1 cellular context compared by ENCODE assay signal in the genomic region with DNA sequence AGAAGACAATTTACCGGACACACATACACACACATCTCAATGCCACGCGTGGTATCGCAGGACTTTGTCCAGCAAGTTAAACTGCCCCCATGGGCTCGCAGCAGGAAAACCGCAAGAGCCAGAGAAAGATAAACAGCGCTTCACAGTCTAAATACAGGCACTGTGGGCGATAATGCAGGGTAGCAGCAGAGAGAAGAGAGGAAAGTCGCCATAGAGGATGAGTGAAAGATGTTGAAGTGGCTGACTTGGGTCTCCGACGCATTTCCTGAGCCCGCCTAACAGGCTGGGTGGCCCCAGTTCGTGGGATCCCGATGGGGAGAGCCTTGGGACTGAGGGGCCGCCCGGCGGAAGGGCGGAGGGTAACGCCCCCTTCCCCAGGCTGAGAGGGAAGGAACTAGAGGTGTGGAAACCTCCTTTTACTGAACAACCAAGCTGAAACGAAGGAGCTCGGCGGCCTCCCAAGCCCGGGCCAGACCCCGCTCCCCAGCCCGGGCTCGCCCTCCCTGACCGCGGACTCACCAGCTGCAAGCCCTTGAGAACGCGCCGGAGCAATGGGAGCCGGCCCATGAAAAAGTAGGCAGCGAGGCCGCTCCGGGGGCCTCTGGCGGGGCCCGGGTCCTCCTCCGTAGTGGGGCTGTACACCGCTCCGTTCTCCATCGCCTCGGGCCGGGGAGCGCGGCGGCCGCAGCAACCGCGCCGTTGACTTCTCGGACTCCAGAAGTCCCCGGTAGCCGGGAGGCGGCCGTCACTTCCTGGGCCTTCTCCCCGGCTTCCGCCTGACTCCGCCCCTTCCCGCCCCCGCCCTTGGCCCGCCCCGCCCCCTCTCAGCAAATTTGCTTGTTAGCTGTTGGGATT.
TF ChIP-seq lines count a peak whose summit lies in the region.

A gene with protein sequence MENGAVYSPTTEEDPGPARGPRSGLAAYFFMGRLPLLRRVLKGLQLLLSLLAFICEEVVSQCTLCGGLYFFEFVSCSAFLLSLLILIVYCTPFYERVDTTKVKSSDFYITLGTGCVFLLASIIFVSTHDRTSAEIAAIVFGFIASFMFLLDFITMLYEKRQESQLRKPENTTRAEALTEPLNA (minus strand): TSS at position 764 of the 855 bp plus-strand sequence. CDS start 107 bp downstream, at position 657.

TF ChIP-seq in K562, 482 proteins besides CTCF, POLR2A, EP300 and RAD21 (continued from another document and continues in another):
- TF ChIP-seq, protein P1, sequence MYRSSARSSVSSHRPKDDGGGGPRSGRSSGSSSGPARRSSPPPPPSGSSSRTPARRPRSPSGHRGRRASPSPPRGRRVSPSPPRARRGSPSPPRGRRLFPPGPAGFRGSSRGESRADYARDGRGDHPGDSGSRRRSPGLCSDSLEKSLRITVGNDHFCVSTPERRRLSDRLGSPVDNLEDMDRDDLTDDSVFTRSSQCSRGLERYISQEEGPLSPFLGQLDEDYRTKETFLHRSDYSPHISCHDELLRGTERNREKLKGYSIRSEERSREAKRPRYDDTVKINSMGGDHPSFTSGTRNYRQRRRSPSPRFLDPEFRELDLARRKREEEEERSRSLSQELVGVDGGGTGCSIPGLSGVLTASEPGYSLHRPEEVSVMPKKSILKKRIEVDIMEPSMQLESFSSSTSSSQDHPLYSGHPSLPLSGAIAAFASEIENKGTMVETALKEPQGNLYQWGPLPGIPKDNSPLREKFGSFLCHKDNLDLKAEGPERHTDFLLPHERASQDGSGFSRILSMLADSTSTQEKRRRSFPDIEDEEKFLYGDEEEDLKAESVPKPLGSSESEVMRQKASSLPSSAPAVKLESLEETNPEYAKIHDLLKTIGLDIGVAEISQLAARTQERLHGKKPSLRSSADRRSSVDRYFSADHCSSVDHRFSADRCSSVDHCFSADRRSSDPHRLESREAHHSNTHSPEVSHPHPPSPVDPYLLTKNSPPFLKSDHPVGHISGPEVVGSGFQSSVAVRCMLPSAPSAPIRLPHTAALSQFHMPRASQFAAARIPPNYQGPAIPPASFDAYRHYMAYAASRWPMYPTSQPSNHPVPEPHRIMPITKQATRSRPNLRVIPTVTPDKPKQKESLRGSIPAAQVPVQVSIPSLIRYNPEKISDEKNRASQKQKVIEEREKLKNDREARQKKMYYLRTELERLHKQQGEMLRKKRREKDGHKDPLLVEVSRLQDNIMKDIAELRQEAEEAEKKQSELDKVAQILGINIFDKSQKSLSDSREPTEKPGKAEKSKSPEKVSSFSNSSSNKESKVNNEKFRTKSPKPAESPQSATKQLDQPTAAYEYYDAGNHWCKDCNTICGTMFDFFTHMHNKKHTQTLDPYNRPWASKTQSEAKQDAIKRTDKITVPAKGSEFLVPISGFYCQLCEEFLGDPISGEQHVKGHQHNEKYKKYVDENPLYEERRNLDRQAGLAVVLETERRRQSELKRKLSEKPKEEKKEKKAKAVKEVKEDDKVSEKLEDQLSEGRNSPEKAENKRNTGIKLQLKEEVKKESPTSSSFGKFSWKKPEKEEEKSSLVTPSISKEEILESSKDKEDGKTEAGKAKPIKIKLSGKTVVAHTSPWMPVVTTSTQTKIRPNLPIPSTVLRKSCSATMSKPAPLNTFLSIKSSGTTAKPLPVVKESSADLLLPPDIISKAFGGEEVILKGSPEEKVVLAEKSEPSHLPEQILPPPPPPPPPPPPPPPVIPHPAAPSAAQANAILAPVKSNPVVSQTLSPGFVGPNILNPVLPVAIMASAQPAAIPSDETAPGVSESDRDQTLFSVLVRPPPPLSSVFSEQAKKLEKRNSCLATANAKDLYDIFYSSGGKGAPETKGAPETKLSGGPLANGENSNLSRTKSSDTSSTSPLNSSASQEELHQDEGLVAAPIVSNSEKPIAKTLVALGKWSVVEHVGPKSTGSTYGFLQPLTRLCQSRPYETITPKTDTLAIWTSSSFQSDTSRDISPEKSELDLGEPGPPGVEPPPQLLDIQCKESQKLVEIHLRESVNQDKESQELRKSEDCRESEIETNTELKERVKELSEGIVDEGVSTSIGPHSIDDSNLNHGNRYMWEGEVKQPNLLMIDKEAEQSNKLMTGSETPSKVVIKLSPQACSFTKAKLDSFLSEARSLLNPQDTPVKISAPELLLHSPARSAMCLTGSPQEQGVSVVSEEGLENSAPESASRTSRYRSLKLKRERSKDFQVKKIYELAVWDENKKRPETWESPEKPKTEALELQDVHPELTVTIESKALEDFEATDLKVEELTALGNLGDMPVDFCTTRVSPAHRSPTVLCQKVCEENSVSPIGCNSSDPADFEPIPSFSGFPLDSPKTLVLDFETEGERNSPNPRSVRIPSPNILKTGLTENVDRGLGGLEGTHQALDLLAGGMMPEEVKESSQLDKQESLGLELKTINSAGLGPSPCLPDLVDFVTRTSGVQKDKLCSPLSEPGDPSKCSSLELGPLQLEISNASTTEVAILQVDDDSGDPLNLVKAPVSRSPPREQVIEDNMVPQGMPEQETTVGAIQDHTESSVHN (IDR thresholded peaks at IDR 0.05; ENCODE audit: borderline replicate concordance in 1 of 2, low read depth in 1 of 2): no peak
- TF ChIP-seq LARP7 (IDR thresholded peaks at IDR 0.05): no peak
- no peak for TF ChIP-seq ZNF764 (CRISPR knock-in tag; IDR thresholded peaks at IDR 0.05; ENCODE audit: low read depth)
- peak; percentile 72 to 76; a peak in 3 of 4 replicates for TF ChIP-seq FOXA3 (CRISPR knock-in tag; conservative IDR thresholded peaks at IDR 0.05 in 1 of 2, IDR thresholded peaks at IDR 0.05 in 1 of 2)
- no peak for TF ChIP-seq TAF15 (IDR thresholded peaks at IDR 0.05; ENCODE audit: low read depth, low read length)
- no peak for TF ChIP-seq ZNF584 (CRISPR knock-in tag; IDR thresholded peaks at IDR 0.05; ENCODE audit: low read depth)
- TF ChIP-seq, protein P2, sequence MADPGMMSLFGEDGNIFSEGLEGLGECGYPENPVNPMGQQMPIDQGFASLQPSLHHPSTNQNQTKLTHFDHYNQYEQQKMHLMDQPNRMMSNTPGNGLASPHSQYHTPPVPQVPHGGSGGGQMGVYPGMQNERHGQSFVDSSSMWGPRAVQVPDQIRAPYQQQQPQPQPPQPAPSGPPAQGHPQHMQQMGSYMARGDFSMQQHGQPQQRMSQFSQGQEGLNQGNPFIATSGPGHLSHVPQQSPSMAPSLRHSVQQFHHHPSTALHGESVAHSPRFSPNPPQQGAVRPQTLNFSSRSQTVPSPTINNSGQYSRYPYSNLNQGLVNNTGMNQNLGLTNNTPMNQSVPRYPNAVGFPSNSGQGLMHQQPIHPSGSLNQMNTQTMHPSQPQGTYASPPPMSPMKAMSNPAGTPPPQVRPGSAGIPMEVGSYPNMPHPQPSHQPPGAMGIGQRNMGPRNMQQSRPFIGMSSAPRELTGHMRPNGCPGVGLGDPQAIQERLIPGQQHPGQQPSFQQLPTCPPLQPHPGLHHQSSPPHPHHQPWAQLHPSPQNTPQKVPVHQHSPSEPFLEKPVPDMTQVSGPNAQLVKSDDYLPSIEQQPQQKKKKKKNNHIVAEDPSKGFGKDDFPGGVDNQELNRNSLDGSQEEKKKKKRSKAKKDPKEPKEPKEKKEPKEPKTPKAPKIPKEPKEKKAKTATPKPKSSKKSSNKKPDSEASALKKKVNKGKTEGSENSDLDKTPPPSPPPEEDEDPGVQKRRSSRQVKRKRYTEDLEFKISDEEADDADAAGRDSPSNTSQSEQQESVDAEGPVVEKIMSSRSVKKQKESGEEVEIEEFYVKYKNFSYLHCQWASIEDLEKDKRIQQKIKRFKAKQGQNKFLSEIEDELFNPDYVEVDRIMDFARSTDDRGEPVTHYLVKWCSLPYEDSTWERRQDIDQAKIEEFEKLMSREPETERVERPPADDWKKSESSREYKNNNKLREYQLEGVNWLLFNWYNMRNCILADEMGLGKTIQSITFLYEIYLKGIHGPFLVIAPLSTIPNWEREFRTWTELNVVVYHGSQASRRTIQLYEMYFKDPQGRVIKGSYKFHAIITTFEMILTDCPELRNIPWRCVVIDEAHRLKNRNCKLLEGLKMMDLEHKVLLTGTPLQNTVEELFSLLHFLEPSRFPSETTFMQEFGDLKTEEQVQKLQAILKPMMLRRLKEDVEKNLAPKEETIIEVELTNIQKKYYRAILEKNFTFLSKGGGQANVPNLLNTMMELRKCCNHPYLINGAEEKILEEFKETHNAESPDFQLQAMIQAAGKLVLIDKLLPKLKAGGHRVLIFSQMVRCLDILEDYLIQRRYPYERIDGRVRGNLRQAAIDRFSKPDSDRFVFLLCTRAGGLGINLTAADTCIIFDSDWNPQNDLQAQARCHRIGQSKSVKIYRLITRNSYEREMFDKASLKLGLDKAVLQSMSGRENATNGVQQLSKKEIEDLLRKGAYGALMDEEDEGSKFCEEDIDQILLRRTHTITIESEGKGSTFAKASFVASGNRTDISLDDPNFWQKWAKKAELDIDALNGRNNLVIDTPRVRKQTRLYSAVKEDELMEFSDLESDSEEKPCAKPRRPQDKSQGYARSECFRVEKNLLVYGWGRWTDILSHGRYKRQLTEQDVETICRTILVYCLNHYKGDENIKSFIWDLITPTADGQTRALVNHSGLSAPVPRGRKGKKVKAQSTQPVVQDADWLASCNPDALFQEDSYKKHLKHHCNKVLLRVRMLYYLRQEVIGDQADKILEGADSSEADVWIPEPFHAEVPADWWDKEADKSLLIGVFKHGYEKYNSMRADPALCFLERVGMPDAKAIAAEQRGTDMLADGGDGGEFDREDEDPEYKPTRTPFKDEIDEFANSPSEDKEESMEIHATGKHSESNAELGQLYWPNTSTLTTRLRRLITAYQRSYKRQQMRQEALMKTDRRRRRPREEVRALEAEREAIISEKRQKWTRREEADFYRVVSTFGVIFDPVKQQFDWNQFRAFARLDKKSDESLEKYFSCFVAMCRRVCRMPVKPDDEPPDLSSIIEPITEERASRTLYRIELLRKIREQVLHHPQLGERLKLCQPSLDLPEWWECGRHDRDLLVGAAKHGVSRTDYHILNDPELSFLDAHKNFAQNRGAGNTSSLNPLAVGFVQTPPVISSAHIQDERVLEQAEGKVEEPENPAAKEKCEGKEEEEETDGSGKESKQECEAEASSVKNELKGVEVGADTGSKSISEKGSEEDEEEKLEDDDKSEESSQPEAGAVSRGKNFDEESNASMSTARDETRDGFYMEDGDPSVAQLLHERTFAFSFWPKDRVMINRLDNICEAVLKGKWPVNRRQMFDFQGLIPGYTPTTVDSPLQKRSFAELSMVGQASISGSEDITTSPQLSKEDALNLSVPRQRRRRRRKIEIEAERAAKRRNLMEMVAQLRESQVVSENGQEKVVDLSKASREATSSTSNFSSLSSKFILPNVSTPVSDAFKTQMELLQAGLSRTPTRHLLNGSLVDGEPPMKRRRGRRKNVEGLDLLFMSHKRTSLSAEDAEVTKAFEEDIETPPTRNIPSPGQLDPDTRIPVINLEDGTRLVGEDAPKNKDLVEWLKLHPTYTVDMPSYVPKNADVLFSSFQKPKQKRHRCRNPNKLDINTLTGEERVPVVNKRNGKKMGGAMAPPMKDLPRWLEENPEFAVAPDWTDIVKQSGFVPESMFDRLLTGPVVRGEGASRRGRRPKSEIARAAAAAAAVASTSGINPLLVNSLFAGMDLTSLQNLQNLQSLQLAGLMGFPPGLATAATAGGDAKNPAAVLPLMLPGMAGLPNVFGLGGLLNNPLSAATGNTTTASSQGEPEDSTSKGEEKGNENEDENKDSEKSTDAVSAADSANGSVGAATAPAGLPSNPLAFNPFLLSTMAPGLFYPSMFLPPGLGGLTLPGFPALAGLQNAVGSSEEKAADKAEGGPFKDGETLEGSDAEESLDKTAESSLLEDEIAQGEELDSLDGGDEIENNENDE (IDR thresholded peaks at IDR 0.05; ENCODE audit: low read depth, low read length): no peak
- TF ChIP-seq ERF (CRISPR knock-in tag; IDR thresholded peaks at IDR 0.05): 0 out of 2 replicates have a peak, but pooled peaks have one; percentile 25
- peak; percentile 35; the same call in 1 of the 2 replicates for TF ChIP-seq MYNN (IDR thresholded peaks at IDR 0.05)
- TF ChIP-seq MYNN (CRISPR knock-in tag; IDR thresholded peaks at IDR 0.05): no peak
- TF ChIP-seq CSDE1 (IDR thresholded peaks at IDR 0.05): no peak
- TF ChIP-seq ZNF134 (CRISPR knock-in tag; conservative IDR thresholded peaks at IDR 0.05): no peak
- 0 out of 2 replicates have a peak, but pooled peaks have one; percentile 20 for TF ChIP-seq FOXJ2 (tag; IDR thresholded peaks at IDR 0.05)
- TF ChIP-seq RBM15 (IDR thresholded peaks at IDR 0.05; ENCODE audit: insufficient read depth, low read length): no peak
- no peak for TF ChIP-seq SMAD3 (CRISPR knock-in tag; conservative IDR thresholded peaks at IDR 0.05)
- no peak for TF ChIP-seq ZNF699 (CRISPR knock-in tag; IDR thresholded peaks at IDR 0.05; ENCODE audit: insufficient replicate concordance)
- TF ChIP-seq, protein P3, sequence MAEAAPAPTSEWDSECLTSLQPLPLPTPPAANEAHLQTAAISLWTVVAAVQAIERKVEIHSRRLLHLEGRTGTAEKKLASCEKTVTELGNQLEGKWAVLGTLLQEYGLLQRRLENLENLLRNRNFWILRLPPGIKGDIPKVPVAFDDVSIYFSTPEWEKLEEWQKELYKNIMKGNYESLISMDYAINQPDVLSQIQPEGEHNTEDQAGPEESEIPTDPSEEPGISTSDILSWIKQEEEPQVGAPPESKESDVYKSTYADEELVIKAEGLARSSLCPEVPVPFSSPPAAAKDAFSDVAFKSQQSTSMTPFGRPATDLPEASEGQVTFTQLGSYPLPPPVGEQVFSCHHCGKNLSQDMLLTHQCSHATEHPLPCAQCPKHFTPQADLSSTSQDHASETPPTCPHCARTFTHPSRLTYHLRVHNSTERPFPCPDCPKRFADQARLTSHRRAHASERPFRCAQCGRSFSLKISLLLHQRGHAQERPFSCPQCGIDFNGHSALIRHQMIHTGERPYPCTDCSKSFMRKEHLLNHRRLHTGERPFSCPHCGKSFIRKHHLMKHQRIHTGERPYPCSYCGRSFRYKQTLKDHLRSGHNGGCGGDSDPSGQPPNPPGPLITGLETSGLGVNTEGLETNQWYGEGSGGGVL (CRISPR knock-in tag; IDR thresholded peaks at IDR 0.05): no peak
- TF ChIP-seq, protein P4, sequence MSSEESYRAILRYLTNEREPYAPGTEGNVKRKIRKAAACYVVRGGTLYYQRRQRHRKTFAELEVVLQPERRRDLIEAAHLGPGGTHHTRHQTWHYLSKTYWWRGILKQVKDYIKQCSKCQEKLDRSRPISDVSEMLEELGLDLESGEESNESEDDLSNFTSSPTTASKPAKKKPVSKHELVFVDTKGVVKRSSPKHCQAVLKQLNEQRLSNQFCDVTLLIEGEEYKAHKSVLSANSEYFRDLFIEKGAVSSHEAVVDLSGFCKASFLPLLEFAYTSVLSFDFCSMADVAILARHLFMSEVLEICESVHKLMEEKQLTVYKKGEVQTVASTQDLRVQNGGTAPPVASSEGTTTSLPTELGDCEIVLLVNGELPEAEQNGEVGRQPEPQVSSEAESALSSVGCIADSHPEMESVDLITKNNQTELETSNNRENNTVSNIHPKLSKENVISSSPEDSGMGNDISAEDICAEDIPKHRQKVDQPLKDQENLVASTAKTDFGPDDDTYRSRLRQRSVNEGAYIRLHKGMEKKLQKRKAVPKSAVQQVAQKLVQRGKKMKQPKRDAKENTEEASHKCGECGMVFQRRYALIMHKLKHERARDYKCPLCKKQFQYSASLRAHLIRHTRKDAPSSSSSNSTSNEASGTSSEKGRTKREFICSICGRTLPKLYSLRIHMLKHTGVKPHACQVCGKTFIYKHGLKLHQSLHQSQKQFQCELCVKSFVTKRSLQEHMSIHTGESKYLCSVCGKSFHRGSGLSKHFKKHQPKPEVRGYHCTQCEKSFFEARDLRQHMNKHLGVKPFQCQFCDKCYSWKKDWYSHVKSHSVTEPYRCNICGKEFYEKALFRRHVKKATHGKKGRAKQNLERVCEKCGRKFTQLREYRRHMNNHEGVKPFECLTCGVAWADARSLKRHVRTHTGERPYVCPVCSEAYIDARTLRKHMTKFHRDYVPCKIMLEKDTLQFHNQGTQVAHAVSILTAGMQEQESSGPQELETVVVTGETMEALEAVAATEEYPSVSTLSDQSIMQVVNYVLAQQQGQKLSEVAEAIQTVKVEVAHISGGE (CRISPR knock-in tag; IDR thresholded peaks at IDR 0.05): peak in 1 of 3 experiments; percentile 71; a peak in 2 of 6 replicates
- no peak for TF ChIP-seq HDGF (IDR thresholded peaks at IDR 0.05)
- TF ChIP-seq RAD51 (IDR thresholded peaks at IDR 0.05; ENCODE audit: borderline replicate concordance, low read depth): no peak
- TF ChIP-seq PHF21A (IDR thresholded peaks at IDR 0.05; ENCODE audit: borderline replicate concordance, low read depth): no peak
- no peak for TF ChIP-seq YBX1 (IDR thresholded peaks at IDR 0.05)
- 0 out of 4 replicates have a peak, but pooled peaks of 1 of the 2 experiments have one; percentile 54 for TF ChIP-seq TEAD1 (CRISPR knock-in tag; IDR thresholded peaks at IDR 0.05)
